ENCODE assay signal across 2 cellular contexts in genomic region chr13:96979861-96980260, GRCh38. TPM values are rescaled to one million over a fixed set of nuclear protein-coding genes. Genes with fewer than 3 reads are reported as not detected.
"Had no signal": no experiment of that assay in that cellular context is flagged by ENCODE, and none has a peak within 500 bp of the region (broad histone marks: within the 10 kb centered on the region; RNA-seq: fewer than 3 reads in every experiment).

No MANE protein-coding gene starts in this region.

RNA-seq across cellular contexts. Expression of gene OXGR1, which starts 14.4 kb away (rescaled TPM):
- total RNA-seq: MCF 10A, NCI-H460 had no signal
